8 cellular contexts compared by ENCODE assay signal in genomic region chr1:32962248-32962896, GRCh38. TPM values are rescaled to one million over a fixed set of nuclear protein-coding genes. Genes with fewer than 3 reads are reported as not detected.
DNase-seq lines count a peak whose midpoint lies in the region; ATAC-seq and TF ChIP-seq lines count a peak whose summit lies in the region.

No MANE protein-coding gene starts in this region.

- H3K4me3 Mint-ChIP-seq in activated CD8-positive, alpha-beta T cell treated with anti-CD3 and anti-CD28 coated beads, Interleukin-2, amount 10 ng/mL, durations not matched to agents 7 days and 5 days: peak overlapping the region; percentile 79

- no peaks in the 10 kb centered on the region for H3K9me3 ChIP-seq in thymus (ENCODE audit: control insufficient read depth)

- DNase-seq in Caki2 (ENCODE audit: low read depth) (peak; percentile 55), kidney epithelial cell (ENCODE audit: low read depth) (no peak), cerebellum (ENCODE audit: low spot score) (no peak)
- DNase-seq in activated CD8-positive, alpha-beta T cell treated with anti-CD3 and anti-CD28 coated beads, Interleukin-2, amount 10 ng/mL, durations not matched to agents 7 days and 5 days: no peak

- POLR2A ChIA-PET in activated CD8-positive, alpha-beta T cell treated with anti-CD3 and anti-CD28 coated beads, Interleukin-2, amount 10 ng/mL, durations not matched to agents 7 days and 5 days (lab: Charles Lee): interaction anchor here (2.5 kb wide), 1 partner anchor 19 kb away, joined by 9 read pairs; no protein-coding TSS in a partner anchor

- WGBS in thymus: 62% methylated on average over 6 of the region's 6 CpGs

- in situ Hi-C loops in Caki2 (cut with HindIII; ENCODE audit: low pct_unique_long_range_greater_than_20kb, low sequenced_read_pairs): no loop called here

- peaks cover 4% of the 10 kb centered on the region for H3K4me1 ChIP-seq in thymus (ENCODE audit: control insufficient read depth, insufficient read depth, low read length)

- ATAC-seq in HG02610 (IDR thresholded peaks at IDR 0.05; ENCODE audit: unreplicated experiment): peak; percentile 23
- peak; percentile 1 for ATAC-seq in activated CD8-positive, alpha-beta T cell treated with anti-CD3 and anti-CD28 coated beads, Interleukin-2, amount 10 ng/mL, durations not matched to agents 7 days and 5 days
- no peak for ATAC-seq in HG02938 (IDR thresholded peaks at IDR 0.05; ENCODE audit: unreplicated experiment)
- no peak for ATAC-seq in HG02840 (IDR thresholded peaks at IDR 0.05; ENCODE audit: low FRiP score, unreplicated experiment)

- CTCF ChIA-PET in activated CD8-positive, alpha-beta T cell treated with anti-CD3 and anti-CD28 coated beads, Interleukin-2, amount 10 ng/mL, durations not matched to agents 7 days and 5 days (lab: Charles Lee): interaction anchor here (0.7 to 1.6 kb wide), 6 partner anchors 19 to 45 kb away, joined by 3 to 5 read pairs (median 3); no protein-coding TSS in a partner anchor

- H3K9me3 Mint-ChIP-seq in activated CD8-positive, alpha-beta T cell treated with anti-CD3 and anti-CD28 coated beads, Interleukin-2, amount 10 ng/mL, durations not matched to agents 7 days and 5 days (ENCODE audit: insufficient read depth): no peaks in the 10 kb centered on the region

- H3K36me3 ChIP-seq in kidney epithelial cell (ENCODE audit: control insufficient read depth, insufficient read depth, low read length): no peaks in the 10 kb centered on the region
- no peaks in the 10 kb centered on the region for H3K36me3 ChIP-seq in thymus (ENCODE audit: control insufficient read depth, insufficient read depth)

- H3K27me3 ChIP-seq in kidney epithelial cell (ENCODE audit: control insufficient read depth, insufficient read depth, low read length) (no peaks in the 10 kb centered on the region), thymus (ENCODE audit: control insufficient read depth, insufficient read depth) (no peaks in the 10 kb centered on the region)

- H3K4me1 Mint-ChIP-seq in activated CD8-positive, alpha-beta T cell treated with anti-CD3 and anti-CD28 coated beads, Interleukin-2, amount 10 ng/mL, durations not matched to agents 7 days and 5 days (ENCODE audit: low read depth): peaks cover 50% of the 10 kb centered on the region

- H3K27ac Mint-ChIP-seq in activated CD8-positive, alpha-beta T cell treated with anti-CD3 and anti-CD28 coated beads, Interleukin-2, amount 10 ng/mL, durations not matched to agents 7 days and 5 days: peak overlapping the region; percentile 61

- H3K36me3 Mint-ChIP-seq in activated CD8-positive, alpha-beta T cell treated with anti-CD3 and anti-CD28 coated beads, Interleukin-2, amount 10 ng/mL, durations not matched to agents 7 days and 5 days (ENCODE audit: low read depth): peaks cover 8% of the 10 kb centered on the region

- no peak for TF ChIP-seq CTCF in kidney epithelial cell (IDR thresholded peaks at IDR 0.05; ENCODE audit: insufficient read depth, low read length, poor library complexity, severe bottlenecking)

- H3K27ac ChIP-seq in thymus (ENCODE audit: low read depth): peak overlapping the region; percentile 2

- no peaks in the 10 kb centered on the region for H3K27me3 Mint-ChIP-seq in activated CD8-positive, alpha-beta T cell treated with anti-CD3 and anti-CD28 coated beads, Interleukin-2, amount 10 ng/mL, durations not matched to agents 7 days and 5 days (ENCODE audit: low read depth)

- peak overlapping the region; percentile 93 for H3K4me3 ChIP-seq in kidney epithelial cell (ENCODE audit: low read depth, low read length)
- H3K4me3 ChIP-seq in thymus (ENCODE audit: low read length): peak overlapping the region; percentile 78

RNA-seq across cellular contexts. Expression of gene RNF19B, which starts 2.2 kb away (rescaled TPM):
- total RNA-seq in Caki2 (2014; rRNA removed; shearing (Covaris generic); ENCODE audit: low replicate concordance): 14.9 and 29.2 TPM in 2 replicates
- 10 to 100 TPM; 14.0 to 15.8 TPM for total RNA-seq in activated CD8-positive, alpha-beta T cell treated with anti-CD3 and anti-CD28 coated beads, Interleukin-2, amount 10 ng/mL, durations not matched to agents 7 days and 5 days
- total RNA-seq in kidney epithelial cell (32.8 and 33.7 TPM in 2 replicates), cerebellum (23.9 TPM)
- 12.7 TPM for polyA plus RNA-seq in thymus

Comparison
In these comparisons a context has a peak if more than half of its experiments do, and no peak if none do; other contexts are left out.
1. ATAC-seq: peak in HG02610 (single experiment) and activated CD8-positive, alpha-beta T cell treated with anti-CD3 and anti-CD28 coated beads, Interleukin-2, amount 10 ng/mL, durations not matched to agents 7 days and 5 days (single experiment); none in HG02938 (single experiment) and HG02840 (single experiment).